Comparison of ENCODE assay signal across 8 cellular contexts in genomic region chr7:22001345-22002004, GRCh38. TPM values are rescaled to one million over a fixed set of nuclear protein-coding genes. Genes with fewer than 3 reads are reported as not detected.
A peak's percentile ranks its signal among the peaks of the same experiment; 100 is the strongest.
DNase-seq lines count a peak whose midpoint lies in the region; ATAC-seq and TF ChIP-seq lines count a peak whose summit lies in the region.

No MANE protein-coding gene starts in this region.

- H3K9me3 Mint-ChIP-seq in brain, result no peaks in the 10 kb centered on the region
- no peaks in the 10 kb centered on the region for H3K9me3 Mint-ChIP-seq in stimulated activated naive B cell treated with anti-CD40 and anti-IgM and Interleukin-4, amounts not matched to agents 10 μg/mL and 1 μg/mL and 100 μg/mL, for 72 hours

- peaks cover 3% of the 10 kb centered on the region for H3K27me3 Mint-ChIP-seq in brain
- peaks cover 0 to 1% of the 10 kb centered on the region in 2 donors for H3K27me3 Mint-ChIP-seq in stimulated activated naive B cell treated with anti-CD40 and anti-IgM and Interleukin-4, amounts not matched to agents 10 μg/mL and 1 μg/mL and 100 μg/mL, for 72 hours

- H3K4me3 Mint-ChIP-seq in brain, result peak overlapping the region; percentile 43 to 83 (median 62)
- peak overlapping the region; percentile 32 to 69 for H3K4me3 Mint-ChIP-seq in stimulated activated naive B cell treated with anti-CD40 and anti-IgM and Interleukin-4, amounts not matched to agents 10 μg/mL and 1 μg/mL and 100 μg/mL, for 72 hours

- TF ChIP-seq CTCF in AG10803 (conservative IDR thresholded peaks at IDR 0.05; ENCODE audit: low read length) (peak; percentile 90), GM12872 (IDR thresholded peaks at IDR 0.05; ENCODE audit: insufficient read depth, low read depth, low read length) (peak; percentile 65; the same call in 2 of the 3 replicates), brain (conservative IDR thresholded peaks at IDR 0.05) (peak; percentile 75 to 84)

- peak; percentile 65 to 68 for ATAC-seq in stimulated activated naive B cell treated with anti-CD40 and anti-IgM and Interleukin-4, amounts not matched to agents 10 μg/mL and 1 μg/mL and 100 μg/mL, for 72 hours (replicated peaks)
- ATAC-seq in HG02981 (IDR thresholded peaks at IDR 0.05; ENCODE audit: unreplicated experiment), result no peak

- H3K4me1 Mint-ChIP-seq in brain, result peaks cover 30% of the 10 kb centered on the region
- H3K4me1 Mint-ChIP-seq in stimulated activated naive B cell treated with anti-CD40 and anti-IgM and Interleukin-4, amounts not matched to agents 10 μg/mL and 1 μg/mL and 100 μg/mL, for 72 hours, result peaks cover 2 to 14% of the 10 kb centered on the region in 2 donors

- H3K36me3 Mint-ChIP-seq in brain, result no peaks in the 10 kb centered on the region
- no peaks in the 10 kb centered on the region for H3K36me3 Mint-ChIP-seq in stimulated activated naive B cell treated with anti-CD40 and anti-IgM and Interleukin-4, amounts not matched to agents 10 μg/mL and 1 μg/mL and 100 μg/mL, for 72 hours

- DNase-seq in AG10803 (ENCODE audit: low read depth) (peak; percentile 81), HK-2 (ENCODE audit: unreplicated experiment) (peak; percentile 4), NOMO-1 (lab: John Stamatoyannopoulos, UW; ENCODE audit: unreplicated experiment in 2 of 2) (peak; percentile 67 to 68), inferior parietal cortex (ENCODE audit: extremely low spot score) (peak; percentile 90)
- DNase-seq in stimulated activated naive B cell treated with anti-CD40 and anti-IgM and Interleukin-4, amounts not matched to agents 10 μg/mL and 1 μg/mL and 100 μg/mL, for 72 hours, result peak; percentile 11

- H3K4me3 ChIP-seq in AG10803 (ENCODE audit: low read length), result peak overlapping the region; percentile 5; the same call in 1 of the 2 replicates

- peak overlapping the region in 2 of 5 experiments; percentile 15 to 82 for H3K27ac Mint-ChIP-seq in brain
- no peak overlapping the region for H3K27ac Mint-ChIP-seq in stimulated activated naive B cell treated with anti-CD40 and anti-IgM and Interleukin-4, amounts not matched to agents 10 μg/mL and 1 μg/mL and 100 μg/mL, for 72 hours

RNA-seq across cellular contexts. Expression of gene CDCA7L, which starts 55.8 kb away (rescaled TPM):
- 34.9 TPM for polyA plus RNA-seq in brain (ENCODE audit: insufficient read depth, low read depth, low replicate concordance)

Comparison
In these comparisons a context has a peak if more than half of its experiments do, and no peak if none do; other contexts are left out.
1. DNase-seq: peak in every context shown above with its lines; median percentile 90 in inferior parietal cortex; 81 in AG10803; 68 in NOMO-1; 11 in stimulated activated naive B cell treated with anti-CD40 and anti-IgM and Interleukin-4, amounts not matched to agents 10 μg/mL and 1 μg/mL and 100 μg/mL, for 72 hours; 4 in HK-2.